14 cellular contexts compared by ENCODE assay signal in the genomic region with DNA sequence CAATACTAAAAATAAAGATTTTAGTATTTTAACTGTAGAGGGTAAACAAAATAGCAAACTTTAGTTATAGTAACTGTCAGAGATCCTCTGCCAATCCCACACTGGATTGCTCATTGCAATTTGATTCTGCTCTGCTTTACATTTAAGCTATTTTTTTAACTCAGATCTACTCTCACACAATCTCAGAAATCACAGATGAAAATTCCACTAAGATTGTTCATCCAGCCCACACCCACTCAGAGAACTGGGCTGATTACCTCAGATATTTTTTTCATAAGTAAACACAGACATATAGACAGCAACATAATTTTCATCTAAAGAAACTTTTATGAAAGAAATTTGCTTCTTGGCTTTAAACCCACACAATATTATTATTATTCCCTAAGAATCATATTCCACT. TPM values are rescaled to one million over a fixed set of nuclear protein-coding genes. Genes with fewer than 3 reads are reported as not detected.
A peak's percentile ranks its signal among the peaks of the same experiment; 100 is the strongest.
DNase-seq lines count a peak whose midpoint lies in the region; ATAC-seq and TF ChIP-seq lines count a peak whose summit lies in the region.
"Had no signal": no experiment of that assay in that cellular context is flagged by ENCODE, and none has a peak within 500 bp of the region (broad histone marks: within the 10 kb centered on the region; RNA-seq: fewer than 3 reads in every experiment).

No MANE protein-coding gene starts in this region.

- intact Hi-C loops in testis (cut with DNase I; ENCODE audit: low total_unique reads) = no loop called here

- no peak for TF ChIP-seq POLR2A in testis (IDR thresholded peaks at IDR 0.05)

- H3K4me3 ChIP-seq in skeletal muscle cell (ENCODE audit: low read depth, low read length) = no peak overlapping the region
- no peak overlapping the region for H3K4me3 ChIP-seq in testis

- ATAC-seq in SK-N-SH treated with all-trans-retinoic acid at 6 μM for 48 hours (peak; percentile 25), HG02588 (IDR thresholded peaks at IDR 0.05; ENCODE audit: unreplicated experiment) (no peak)
- ATAC-seq: activated CD8-positive, alpha-beta memory T cell treated with anti-CD3 and anti-CD28 coated beads, Interleukin-2, amount 10 ng/mL, durations not matched to agents 7 days and 5 days; WTC11 had no signal

- H3K36me3 ChIP-seq in testis (ENCODE audit: low read depth, missing control alignments) = no peaks in the 10 kb centered on the region

- DNase-seq in HS-27A (ENCODE audit: low read depth) (peak; percentile 35), epithelial cell of prostate (ENCODE audit: low read depth, low spot score) (no peak), skeletal muscle cell (ENCODE audit: low read depth) (peak; percentile 43), testis (no peak), NCI-H146 treated with DMSO at 0.1 percent for 48 hours (lab: John Stamatoyannopoulos, UW; ENCODE audit: unreplicated experiment) (no peak)
- DNase-seq: activated CD8-positive, alpha-beta memory T cell treated with anti-CD3 and anti-CD28 coated beads, Interleukin-2, amount 10 ng/mL, durations not matched to agents 7 days and 5 days; central memory CD4-positive, alpha-beta T cell; DMS79; kidney glomerular epithelial cell; NCI-H1436 treated with DMSO at 0.1 percent for 48 hours; NCI-H446 treated with DMSO at 0.1 percent for 48 hours had no signal

- peak overlapping the region; percentile 100 for H3K27ac ChIP-seq in epithelial cell of prostate
- no peak overlapping the region for H3K27ac ChIP-seq in testis

- no peaks in the 10 kb centered on the region for H3K4me1 ChIP-seq in testis

- no peak for TF ChIP-seq CTCF in testis (IDR thresholded peaks at IDR 0.05)

- no peaks in the 10 kb centered on the region for H3K27me3 ChIP-seq in testis

- no peaks in the 10 kb centered on the region for H3K9me3 ChIP-seq in testis

TF ChIP-seq in SK-N-SH treated with all-trans-retinoic acid at 6 μM for 48 hours, 23 proteins besides CTCF, POLR2A, EP300 and RAD21:
- no peak for TF ChIP-seq SNAI2 (CRISPR knock-in tag; IDR thresholded peaks at IDR 0.05)
- no peak for TF ChIP-seq ZFP3 (CRISPR knock-in tag; IDR thresholded peaks at IDR 0.05)
- TF ChIP-seq, protein P1, sequence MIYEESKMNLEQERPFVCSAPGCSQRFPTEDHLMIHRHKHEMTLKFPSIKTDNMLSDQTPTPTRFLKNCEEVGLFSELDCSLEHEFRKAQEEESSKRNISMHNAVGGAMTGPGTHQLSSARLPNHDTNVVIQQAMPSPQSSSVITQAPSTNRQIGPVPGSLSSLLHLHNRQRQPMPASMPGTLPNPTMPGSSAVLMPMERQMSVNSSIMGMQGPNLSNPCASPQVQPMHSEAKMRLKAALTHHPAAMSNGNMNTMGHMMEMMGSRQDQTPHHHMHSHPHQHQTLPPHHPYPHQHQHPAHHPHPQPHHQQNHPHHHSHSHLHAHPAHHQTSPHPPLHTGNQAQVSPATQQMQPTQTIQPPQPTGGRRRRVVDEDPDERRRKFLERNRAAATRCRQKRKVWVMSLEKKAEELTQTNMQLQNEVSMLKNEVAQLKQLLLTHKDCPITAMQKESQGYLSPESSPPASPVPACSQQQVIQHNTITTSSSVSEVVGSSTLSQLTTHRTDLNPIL (CRISPR knock-in tag; IDR thresholded peaks at IDR 0.05; ENCODE audit: low read depth) = no peak
- no peak for TF ChIP-seq CSDC2 (CRISPR knock-in tag; IDR thresholded peaks at IDR 0.05)
- TF ChIP-seq PPARA (CRISPR knock-in tag; IDR thresholded peaks at IDR 0.05; ENCODE audit: borderline replicate concordance) = no peak
- TF ChIP-seq GLIS3 (CRISPR knock-in tag; IDR thresholded peaks at IDR 0.05) = no peak

RNA-seq across cellular contexts. Expression of gene OSBPL3, which starts 7.0 kb away (rescaled TPM):
- total RNA-seq in testis = 1 to 10 TPM; 6.9 to 9.4 TPM
- polyA plus RNA-seq in testis (ENCODE audit: insufficient read depth, low read depth, low replicate concordance) = 5.6 TPM

Comparison
In these comparisons a context has a peak if more than half of its experiments do, and no peak if none do; other contexts are left out.
1. DNase-seq: peak in HS-27A (single experiment) and skeletal muscle cell (single experiment); none in epithelial cell of prostate (single experiment), testis (single experiment) and NCI-H146 treated with DMSO at 0.1 percent for 48 hours (single experiment).